ENCODE assay signal across 22 cellular contexts in the genomic region with DNA sequence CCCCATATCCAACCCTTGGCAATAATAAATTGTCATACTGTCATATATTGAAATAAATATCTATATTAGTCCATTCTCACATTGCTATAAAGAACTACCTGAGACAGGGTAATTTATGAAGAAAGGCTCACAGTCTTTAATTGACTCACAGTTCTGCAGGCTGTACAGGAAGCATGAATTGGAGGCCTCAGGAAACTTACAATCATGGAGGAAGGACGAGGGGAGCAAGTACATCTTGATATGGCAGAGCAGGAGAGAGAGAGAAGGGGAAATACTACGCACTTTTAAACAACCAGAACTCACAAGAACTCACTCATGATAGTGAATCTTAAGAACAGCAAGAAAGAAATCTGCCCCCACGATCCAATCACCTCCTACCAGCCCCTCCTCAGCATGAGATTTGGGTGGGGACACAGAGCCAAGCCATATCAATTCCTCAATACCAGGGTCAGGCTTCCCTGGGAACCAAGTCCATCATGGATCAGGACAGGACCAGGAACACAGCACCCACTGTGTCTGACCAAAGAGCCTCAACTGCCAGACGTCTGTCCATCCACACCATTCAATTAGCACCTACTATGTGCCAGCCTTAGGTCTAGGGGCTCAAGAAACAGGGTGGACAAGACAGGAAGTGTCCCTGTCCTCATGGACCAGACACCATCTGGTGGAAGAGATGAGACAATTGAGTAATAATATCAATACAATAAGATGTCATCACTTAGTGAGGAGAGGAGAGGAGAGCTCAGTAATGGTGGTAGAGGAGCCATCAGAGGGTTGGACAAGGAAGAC.
"Had no signal": no experiment of that assay in that cellular context is flagged by ENCODE, and none has a peak within 500 bp of the region (broad histone marks: within the 10 kb centered on the region; RNA-seq: fewer than 3 reads in every experiment).

No MANE protein-coding gene starts in this region.

- H3K27ac Mint-ChIP-seq: endodermal cell; naive thymus-derived CD4-positive, alpha-beta T cell; type B pancreatic cell had no signal

- H3K36me3 Mint-ChIP-seq: naive thymus-derived CD4-positive, alpha-beta T cell; type B pancreatic cell had no signal

- H3K4me3 Mint-ChIP-seq: endodermal cell; naive thymus-derived CD4-positive, alpha-beta T cell; neural crest cell; type B pancreatic cell had no signal

- H3K9me3 ChIP-seq: heart left ventricle, ovary, right atrium auricular region, sigmoid colon, suprapubic skin, thyroid gland, vagina had no signal

- H3K9me3 Mint-ChIP-seq: endodermal cell; naive thymus-derived CD4-positive, alpha-beta T cell; neural crest cell; type B pancreatic cell had no signal

- FAIRE-seq: endothelial cell of umbilical vein had no signal

- H3K4me3 ChIP-seq: coronary artery, heart left ventricle, ovary, right atrium auricular region, sigmoid colon, skin epidermis, suprapubic skin, thyroid gland, vagina had no signal

- H3K27me3 ChIP-seq: heart left ventricle, ovary, right atrium auricular region, sigmoid colon, thyroid gland, vagina had no signal

- H3K4me1 Mint-ChIP-seq: naive thymus-derived CD4-positive, alpha-beta T cell had no signal

- H3K27ac ChIP-seq: coronary artery, heart left ventricle, ovary, right atrium auricular region, sigmoid colon, skin epidermis, suprapubic skin, thyroid gland, vagina had no signal

- ATAC-seq: left colon; naive thymus-derived CD4-positive, alpha-beta T cell; stimulated activated naive CD8-positive, alpha-beta T cell treated with anti-CD3 and anti-CD28 coated beads, Interleukin-15, Interleukin-2, amounts not matched to agents 100 U/mL and 50 U/mL, for 24 hours had no signal

- H3K4me1 ChIP-seq: heart left ventricle, right atrium auricular region, sigmoid colon, suprapubic skin, vagina had no signal

- H3K36me3 ChIP-seq: heart left ventricle, ovary, right atrium auricular region, sigmoid colon, suprapubic skin, thyroid gland, vagina had no signal

- DNase-seq: effector CD4-positive, alpha-beta T cell; endodermal cell; erythroblast; foreskin melanocyte; heart left ventricle; hippocampal formation; left colon; naive thymus-derived CD4-positive, alpha-beta T cell; nucleus accumbens; ovary; sigmoid colon; stimulated activated CD4-positive, alpha-beta T cell treated with anti-CD3 and anti-CD28 coated beads, Interleukin-2, amount 100 ng/mL, for 24 hours; stimulated activated naive CD8-positive, alpha-beta T cell treated with anti-CD3 and anti-CD28 coated beads, Interleukin-15, Interleukin-2, amounts not matched to agents 100 U/mL and 50 U/mL, for 24 hours; thyroid gland had no signal
